Comparison of ENCODE assay signal across 27 cellular contexts in the genomic region with DNA sequence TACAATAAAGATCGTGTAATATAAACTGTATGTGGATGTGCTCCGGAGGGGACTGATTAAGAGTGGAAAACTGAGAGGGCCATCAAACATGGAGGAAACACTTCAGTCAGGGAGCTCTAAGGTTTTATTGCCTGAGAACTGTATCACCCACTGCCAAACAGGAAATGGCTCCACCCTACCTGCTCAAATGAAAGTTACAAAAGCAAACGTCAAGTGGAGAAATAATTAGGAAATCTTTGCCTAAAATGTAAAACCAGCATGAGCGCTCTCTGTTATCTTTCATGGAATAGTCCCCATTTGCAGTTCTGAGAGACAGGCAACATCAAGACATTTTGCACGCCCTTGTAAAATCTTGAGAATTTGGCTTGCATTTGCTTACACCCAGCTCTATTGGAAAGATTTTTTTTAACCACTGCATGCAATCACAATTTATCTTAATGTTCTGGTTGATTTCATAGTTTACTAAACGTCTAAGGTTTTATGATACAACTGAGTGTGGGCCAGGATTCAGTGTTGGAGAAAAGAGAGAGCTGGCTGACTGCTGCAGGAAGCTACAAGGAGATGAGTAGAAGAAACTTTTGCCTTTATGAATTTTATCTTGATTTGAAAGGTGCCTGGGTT.
"Had no signal": no experiment of that assay in that cellular context is flagged by ENCODE, and none has a peak within 500 bp of the region (broad histone marks: within the 10 kb centered on the region; RNA-seq: fewer than 3 reads in every experiment).

No MANE protein-coding gene starts in this region.

- FAIRE-seq: bronchial epithelial cell had no signal

- H3K9me3 ChIP-seq: ascending aorta, esophagus muscularis mucosa, ovary, psoas muscle had no signal

- ATAC-seq: activated T-cell treated with anti-CD3 and anti-CD28 coated beads, Interleukin-2, amount 50 U/mL, for 72 hours; left lobe of liver; mucosa of descending colon; psoas muscle; right cardiac atrium; stimulated activated effector memory CD8-positive, alpha-beta T cell treated with anti-CD3 and anti-CD28 coated beads, Interleukin-12 subunit alpha, Interleukin-12 subunit beta, amount 100 ng/mL, for 72 hours had no signal

- H3K27ac ChIP-seq: ascending aorta, esophagus muscularis mucosa, ovary, psoas muscle, skin epidermis, stomach had no signal

- H3K9me3 Mint-ChIP-seq: neural crest cell had no signal

- H3K27me3 ChIP-seq: ascending aorta, esophagus muscularis mucosa, ovary, stomach had no signal

- DNase-seq: activated CD4-positive, alpha-beta T cell treated with anti-CD3 and anti-CD28 coated beads, Interleukin-2, amount 50 U/mL, for 1 hour; activated CD4-positive, CD25-positive, alpha-beta regulatory T cell treated with anti-CD3 and anti-CD28 coated beads, Interleukin-2, amount 50 U/mL, for 72 hours; activated CD8-positive, alpha-beta memory T cell treated with anti-CD3 and anti-CD28 coated beads, Interleukin-2, amount 50 U/mL, for 48 hours; activated effector memory CD4-positive, alpha-beta T cell treated with anti-CD3 and anti-CD28 coated beads, Interleukin-2, amount 50 U/mL, for 16 hours; activated T-cell treated with anti-CD3 and anti-CD28 coated beads, Interleukin-2, amount 50 U/mL, for 72 hours; cerebellar nuclear complex; cortex of kidney; effector CD8-positive, alpha-beta T cell; hippocampal formation; islet precursor cell; mucosa of descending colon; naive B cell; ovary; psoas muscle; right cardiac atrium; stimulated activated CD4-positive, alpha-beta T cell treated with anti-CD3 and anti-CD28 coated beads, Interleukin-4, amount 100 ng/mL, for 24 hours; stomach; trophoblast cell had no signal

- H3K4me1 Mint-ChIP-seq: activated naive CD4-positive, alpha-beta T cell treated with anti-CD3 and anti-CD28 coated beads, Interleukin-2, amount 50 U/mL, for 24 hours; naive B cell; neural crest cell; stimulated activated effector memory CD8-positive, alpha-beta T cell treated with anti-CD3 and anti-CD28 coated beads, Interleukin-12 subunit alpha, Interleukin-12 subunit beta, amount 100 ng/mL, for 72 hours had no signal

- H3K4me1 ChIP-seq: ascending aorta, psoas muscle, stomach had no signal

- H3K36me3 ChIP-seq: ascending aorta, esophagus muscularis mucosa, ovary, stomach had no signal

- H3K36me3 Mint-ChIP-seq: activated naive CD4-positive, alpha-beta T cell treated with anti-CD3 and anti-CD28 coated beads, Interleukin-2, amount 50 U/mL, for 24 hours; naive B cell; stimulated activated effector memory CD8-positive, alpha-beta T cell treated with anti-CD3 and anti-CD28 coated beads, Interleukin-12 subunit alpha, Interleukin-12 subunit beta, amount 100 ng/mL, for 72 hours had no signal

- H3K27me3 Mint-ChIP-seq: activated naive CD4-positive, alpha-beta T cell treated with anti-CD3 and anti-CD28 coated beads, Interleukin-2, amount 50 U/mL, for 24 hours; naive B cell had no signal

- H3K4me3 Mint-ChIP-seq: activated naive CD4-positive, alpha-beta T cell treated with anti-CD3 and anti-CD28 coated beads, Interleukin-2, amount 50 U/mL, for 24 hours; activated T-cell treated with anti-CD3 and anti-CD28 coated beads, Interleukin-2, amount 50 U/mL, for 72 hours; naive B cell; neural crest cell; stimulated activated effector memory CD8-positive, alpha-beta T cell treated with anti-CD3 and anti-CD28 coated beads, Interleukin-12 subunit alpha, Interleukin-12 subunit beta, amount 100 ng/mL, for 72 hours; T-helper 1 cell treated with Interleukin-12 subunit alpha and Interleukin-12 subunit beta and Interleukin-4 antibody, amounts not matched to agents 30 μg/mL and 1 μg/mL, for 36 hours had no signal

- H3K4me3 ChIP-seq: ascending aorta, esophagus muscularis mucosa, mucosa of descending colon, ovary, psoas muscle, skin epidermis, stomach had no signal

- H3K27ac Mint-ChIP-seq: activated naive CD4-positive, alpha-beta T cell treated with anti-CD3 and anti-CD28 coated beads, Interleukin-2, amount 50 U/mL, for 24 hours; activated T-cell treated with anti-CD3 and anti-CD28 coated beads, Interleukin-2, amount 50 U/mL, for 72 hours; naive B cell; stimulated activated effector memory CD8-positive, alpha-beta T cell treated with anti-CD3 and anti-CD28 coated beads, Interleukin-12 subunit alpha, Interleukin-12 subunit beta, amount 100 ng/mL, for 72 hours; T-helper 1 cell treated with Interleukin-12 subunit alpha and Interleukin-12 subunit beta and Interleukin-4 antibody, amounts not matched to agents 30 μg/mL and 1 μg/mL, for 36 hours had no signal
